Comparison of ENCODE assay signal across 13 cellular contexts in genomic region chr4:110623710-110624015, GRCh38. TPM values are rescaled to one million over a fixed set of nuclear protein-coding genes. Genes with fewer than 3 reads are reported as not detected.
DNase-seq lines count a peak whose midpoint lies in the region; ATAC-seq and TF ChIP-seq lines count a peak whose summit lies in the region.
"Had no signal": no experiment of that assay in that cellular context is flagged by ENCODE, and none has a peak within 500 bp of the region (broad histone marks: within the 10 kb centered on the region; RNA-seq: fewer than 3 reads in every experiment).

No MANE protein-coding gene starts in this region.

- H3K36me3 ChIP-seq in breast epithelium (no peaks in the 10 kb centered on the region), tibial nerve (no peaks in the 10 kb centered on the region)
- H3K36me3 ChIP-seq: BLaER1 treated with 17β-estradiol and CSF1 and Interleukin-3, amounts not matched to agents 10 nM and 100 nM; right lobe of liver; upper lobe of right lung had no signal

- H3K4me1 Mint-ChIP-seq in MCF 10A (ENCODE audit: insufficient read depth, unreplicated experiment) (no peaks in the 10 kb centered on the region), type B pancreatic cell (ENCODE audit: unreplicated experiment) (peaks cover 24% of the 10 kb centered on the region)
- H3K4me1 Mint-ChIP-seq in activated naive CD8-positive, alpha-beta T cell (ENCODE audit: low read depth) = peaks cover 38% of the 10 kb centered on the region

- DNase-seq in MCF 10A (ENCODE audit: unreplicated experiment) (no peak), breast epithelium (ENCODE audit: low spot score in 2 of 2) (no peak), left kidney (ENCODE audit: low read depth, low spot score) (peak; percentile 31), type B pancreatic cell (ENCODE audit: extremely low spot score, unreplicated experiment) (no peak), tibial nerve (ENCODE audit: low spot score in 2 of 2) (no peak), NCI-H524 treated with DMSO at 0.1 percent for 48 hours (lab: John Stamatoyannopoulos, UW) (no peak)
- DNase-seq: midbrain, T-helper 9 cell had no signal

- no peak overlapping the region for H3K27ac Mint-ChIP-seq in MCF 10A (ENCODE audit: low read depth, unreplicated experiment)
- no peak overlapping the region for H3K27ac Mint-ChIP-seq in activated naive CD8-positive, alpha-beta T cell
- no peak overlapping the region for H3K27ac Mint-ChIP-seq in type B pancreatic cell

- H3K9me3 ChIP-seq in breast epithelium (no peaks in the 10 kb centered on the region), tibial nerve (peaks cover 0 to 14% (median 0%) of the 10 kb centered on the region in 4 donors)
- H3K9me3 ChIP-seq: right lobe of liver, upper lobe of right lung had no signal

- CTCF ChIA-PET in MCF 10A (lab: Yijun Ruan, JAX) = interaction anchor here (0.6 to 1.6 kb wide), 5 partner anchors 10 to 1008 kb away, joined by 3 to 4 read pairs (median 3); no protein-coding TSS in a partner anchor

- ATAC-seq in GM21515 (IDR thresholded peaks at IDR 0.05; ENCODE audit: unreplicated experiment) = no peak

- TF ChIP-seq EP300 in tibial nerve (IDR thresholded peaks at IDR 0.05) = no peak

- WGBS in tibial nerve, 2 donors = 12 to 15% methylated on average over 10 of the region's 10 CpGs

- TF ChIP-seq POLR2A in breast epithelium (IDR thresholded peaks at IDR 0.05) (no peak), tibial nerve (IDR thresholded peaks at IDR 0.05) (no peak)

- POLR2A ChIA-PET in MCF 10A (lab: Yijun Ruan, JAX) = interaction anchor here (1.3 kb wide), 1 partner anchor 43 kb away, joined by 4 read pairs; no protein-coding TSS in a partner anchor

- no peak overlapping the region for H3K27ac ChIP-seq in breast epithelium
- no peak overlapping the region for H3K27ac ChIP-seq in tibial nerve
- H3K27ac ChIP-seq: BLaER1 treated with 17β-estradiol and CSF1 and Interleukin-3, amounts not matched to agents 10 nM and 100 nM; right lobe of liver; upper lobe of right lung had no signal

- TF ChIP-seq CTCF in MCF 10A (IDR thresholded peaks at IDR 0.05; ENCODE audit: unreplicated experiment) (no peak), breast epithelium (IDR thresholded peaks at IDR 0.05) (no peak), type B pancreatic cell (conservative IDR thresholded peaks at IDR 0.05) (no peak), tibial nerve (IDR thresholded peaks at IDR 0.05) (no peak)

- intact Hi-C loops in MCF 10A (cut with micrococcal nuclease) = no loop called here
- intact Hi-C loops in breast epithelium (cut with DNase I; ENCODE audit: low total_unique reads) = no loop called here

- no TSS peak for BruUV-seq in MCF 10A (replicated peaks; lab: Mats Ljungman, UMichigan)

- no peaks in the 10 kb centered on the region for H3K4me1 ChIP-seq in breast epithelium
- peaks cover 0 to 45% (median 23%) of the 10 kb centered on the region in 4 donors for H3K4me1 ChIP-seq in tibial nerve

- H3K27me3 ChIP-seq in breast epithelium (peaks cover 3 to 98% of the 10 kb centered on the region in 2 donors), tibial nerve (peaks cover 4 to 100% of the 10 kb centered on the region in 2 donors)

- H3K4me3 ChIP-seq in breast epithelium (peak overlapping the region in 1 of 3 donors; percentile 72), tibial nerve (no peak overlapping the region)
- H3K4me3 ChIP-seq: BLaER1 treated with 17β-estradiol and CSF1 and Interleukin-3, amounts not matched to agents 10 nM and 100 nM had no signal

- peaks cover 57% of the 10 kb centered on the region for H3K27me3 Mint-ChIP-seq in MCF 10A (ENCODE audit: insufficient read depth, unreplicated experiment)
- H3K27me3 Mint-ChIP-seq in activated naive CD8-positive, alpha-beta T cell = peaks cover 72% of the 10 kb centered on the region
- peaks cover 100% of the 10 kb centered on the region for H3K27me3 Mint-ChIP-seq in type B pancreatic cell

- H3K9me3 Mint-ChIP-seq in MCF 10A (ENCODE audit: unreplicated experiment) (peaks cover 8% of the 10 kb centered on the region), type B pancreatic cell (no peaks in the 10 kb centered on the region)
- H3K9me3 Mint-ChIP-seq in activated naive CD8-positive, alpha-beta T cell (ENCODE audit: low read depth) = peaks cover 14% of the 10 kb centered on the region

- H3K4me3 Mint-ChIP-seq in MCF 10A (ENCODE audit: unreplicated experiment) = peak overlapping the region; percentile 80
- H3K4me3 Mint-ChIP-seq in activated naive CD8-positive, alpha-beta T cell = peak overlapping the region; percentile 76
- H3K4me3 Mint-ChIP-seq in type B pancreatic cell = peak overlapping the region; percentile 87

- peaks cover 7% of the 10 kb centered on the region for H3K36me3 Mint-ChIP-seq in MCF 10A (ENCODE audit: insufficient read depth, unreplicated experiment)
- peaks cover 9% of the 10 kb centered on the region for H3K36me3 Mint-ChIP-seq in activated naive CD8-positive, alpha-beta T cell
- H3K36me3 Mint-ChIP-seq in type B pancreatic cell = peaks cover 6% of the 10 kb centered on the region

RNA-seq across cellular contexts. Expression of gene PITX2, which starts 0.8 kb away (rescaled TPM):
- total RNA-seq in MCF 10A (2022) = 0.77 and 0.79 TPM in 2 replicates
- total RNA-seq in breast epithelium = 1 to 10 TPM in 1 of 3 donors, under 1 TPM in 1, not detected in 1; 0.33 to 2.6 TPM
- total RNA-seq in type B pancreatic cell (ENCODE audit: low replicate concordance) = 4.5 and 13.8 TPM in 2 replicates
- total RNA-seq in tibial nerve = not detected
- total RNA-seq: right lobe of liver, upper lobe of right lung had no signal
